29 cellular contexts compared by ENCODE assay signal in the genomic region with DNA sequence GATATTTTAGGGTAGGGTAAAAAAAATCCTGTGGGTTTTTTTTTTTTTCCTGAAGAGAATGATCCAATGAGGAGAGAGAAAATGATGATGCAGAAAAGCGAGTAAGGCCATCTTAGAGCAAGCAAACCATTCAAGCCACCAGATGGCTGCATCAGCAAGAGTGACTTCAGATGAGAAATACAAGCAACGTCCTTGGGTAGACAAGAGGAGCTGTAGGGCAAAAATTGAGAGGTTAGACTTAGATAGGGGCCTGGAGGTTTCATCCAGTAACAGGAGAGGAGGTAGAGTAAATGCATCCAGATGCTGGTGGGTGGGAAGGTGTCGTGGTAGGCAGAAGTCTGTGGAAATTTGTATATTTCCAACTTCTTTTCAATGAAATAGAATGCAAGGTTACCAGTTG. TPM values are rescaled to one million over a fixed set of nuclear protein-coding genes. Genes with fewer than 3 reads are reported as not detected.
"Had no signal": no experiment of that assay in that cellular context is flagged by ENCODE, and none has a peak within 500 bp of the region (broad histone marks: within the 10 kb centered on the region; RNA-seq: fewer than 3 reads in every experiment).

No MANE protein-coding gene starts in this region.

- H3K4me1 ChIP-seq: esophagus muscularis mucosa, gastrocnemius medialis, left ventricle myocardium inferior, testis, uterus had no signal

- H3K4me3 ChIP-seq: dorsolateral prefrontal cortex, esophagus muscularis mucosa, gastrocnemius medialis, left ventricle myocardium inferior, testis, uterus had no signal

- H3K36me3 Mint-ChIP-seq: activated naive CD4-positive, alpha-beta T cell treated with anti-CD3 and anti-CD28 coated beads, Interleukin-2, amount 50 U/mL, for 72 hours; mesothelial cell of epicardium; naive thymus-derived CD8-positive, alpha-beta T cell; stimulated activated memory B cell treated with anti-CD40 and anti-IgM and Interleukin-4, amounts not matched to agents 10 μg/mL and 1 μg/mL and 100 μg/mL, for 72 hours had no signal

- H3K27me3 Mint-ChIP-seq: activated B cell treated with CpG ODN at 0.5 μM for 24 hours; effector memory CD8-positive, alpha-beta T cell; stimulated activated memory B cell treated with anti-CD40 and anti-IgM and Interleukin-4, amounts not matched to agents 10 μg/mL and 1 μg/mL and 100 μg/mL, for 72 hours; T-helper 17 cell had no signal

- FAIRE-seq: colon, small intestine had no signal

- H3K4me3 Mint-ChIP-seq: activated B cell treated with CpG ODN at 0.5 μM for 24 hours; activated T-cell treated with anti-CD3 and anti-CD28 coated beads, Interleukin-2, amount 50 U/mL, for 4 hours; effector memory CD8-positive, alpha-beta T cell; mesothelial cell of epicardium; naive thymus-derived CD8-positive, alpha-beta T cell; stimulated activated memory B cell treated with anti-CD40 and anti-IgM and Interleukin-4, amounts not matched to agents 10 μg/mL and 1 μg/mL and 100 μg/mL, for 72 hours; T-helper 17 cell had no signal

- ATAC-seq: effector memory CD8-positive, alpha-beta T cell; gastrocnemius medialis; naive thymus-derived CD8-positive, alpha-beta T cell; sciatic nerve; stimulated activated memory B cell treated with anti-CD40 and anti-IgM and Interleukin-4, amounts not matched to agents 10 μg/mL and 1 μg/mL and 100 μg/mL, for 72 hours; T-helper 17 cell had no signal

- H3K27ac ChIP-seq: dorsolateral prefrontal cortex, esophagus muscularis mucosa, gastrocnemius medialis, left ventricle myocardium inferior, testis, uterus had no signal

- H3K4me1 Mint-ChIP-seq: activated B cell treated with CpG ODN at 0.5 μM for 24 hours; mesothelial cell of epicardium; naive thymus-derived CD8-positive, alpha-beta T cell; stimulated activated memory B cell treated with anti-CD40 and anti-IgM and Interleukin-4, amounts not matched to agents 10 μg/mL and 1 μg/mL and 100 μg/mL, for 72 hours; T-helper 17 cell had no signal

- H3K27ac Mint-ChIP-seq: activated B cell treated with CpG ODN at 0.5 μM for 24 hours; activated naive CD4-positive, alpha-beta T cell treated with anti-CD3 and anti-CD28 coated beads, Interleukin-2, amount 50 U/mL, for 72 hours; effector memory CD8-positive, alpha-beta T cell; mesothelial cell of epicardium; naive thymus-derived CD8-positive, alpha-beta T cell; stimulated activated memory B cell treated with anti-CD40 and anti-IgM and Interleukin-4, amounts not matched to agents 10 μg/mL and 1 μg/mL and 100 μg/mL, for 72 hours; T-helper 17 cell had no signal

- H3K27me3 ChIP-seq: esophagus muscularis mucosa, gastrocnemius medialis, testis, uterus had no signal

- H3K9me3 ChIP-seq: esophagus muscularis mucosa, gastrocnemius medialis, left ventricle myocardium inferior, testis, uterus had no signal

- DNase-seq: activated B cell treated with CpG ODN at 0.5 μM for 24 hours; activated CD8-positive, alpha-beta memory T cell treated with anti-CD3 and anti-CD28 coated beads, Interleukin-2, amount 50 U/mL, for 48 hours; activated gamma-delta T cell treated with Interleukin-2 at 50 U/mL for 16 hours; activated T-cell treated with anti-CD3 and anti-CD28 coated beads, Interleukin-2, amount 50 U/mL, for 4 hours; central memory CD4-positive, alpha-beta T cell; dorsolateral prefrontal cortex; effector memory CD8-positive, alpha-beta T cell; gastrocnemius medialis; hippocampal formation; left ventricle myocardium inferior; naive thymus-derived CD8-positive, alpha-beta T cell; small intestine; stimulated activated CD4-positive, alpha-beta T cell treated with anti-CD3 and anti-CD28 coated beads, Interleukin-2, amount 100 ng/mL, for 24 hours; T-helper 17 cell; testis; trophoblast cell; uterus had no signal

- H3K36me3 ChIP-seq: esophagus muscularis mucosa, gastrocnemius medialis, left ventricle myocardium inferior, uterus had no signal

- H3K9me3 Mint-ChIP-seq: activated B cell treated with CpG ODN at 0.5 μM for 24 hours had no signal

RNA-seq across cellular contexts. Expression of a gene that starts 14.6 kb away (rescaled TPM):
- total RNA-seq: activated B cell treated with CpG ODN at 0.5 μM for 24 hours; activated CD8-positive, alpha-beta memory T cell treated with anti-CD3 and anti-CD28 coated beads for 36 hours; activated naive CD4-positive, alpha-beta T cell treated with anti-CD3 and anti-CD28 coated beads, Interleukin-2, amount 50 U/mL, for 72 hours; activated T-cell treated with anti-CD3 and anti-CD28 coated beads, Interleukin-2, amount 50 U/mL, for 4 hours; astrocyte; dorsolateral prefrontal cortex; esophagus muscularis mucosa; gastrocnemius medialis; left ventricle myocardium inferior; lung microvascular endothelial cell; mesothelial cell of epicardium; naive thymus-derived CD8-positive, alpha-beta T cell; osteoblast; posterior vena cava; renal cortical epithelial cell; sciatic nerve; T-helper 17 cell; uterus had no signal
- polyA plus RNA-seq: naive thymus-derived CD8-positive, alpha-beta T cell; small intestine had no signal
